ENCODE assay signal across 8 cellular contexts in the genomic region with DNA sequence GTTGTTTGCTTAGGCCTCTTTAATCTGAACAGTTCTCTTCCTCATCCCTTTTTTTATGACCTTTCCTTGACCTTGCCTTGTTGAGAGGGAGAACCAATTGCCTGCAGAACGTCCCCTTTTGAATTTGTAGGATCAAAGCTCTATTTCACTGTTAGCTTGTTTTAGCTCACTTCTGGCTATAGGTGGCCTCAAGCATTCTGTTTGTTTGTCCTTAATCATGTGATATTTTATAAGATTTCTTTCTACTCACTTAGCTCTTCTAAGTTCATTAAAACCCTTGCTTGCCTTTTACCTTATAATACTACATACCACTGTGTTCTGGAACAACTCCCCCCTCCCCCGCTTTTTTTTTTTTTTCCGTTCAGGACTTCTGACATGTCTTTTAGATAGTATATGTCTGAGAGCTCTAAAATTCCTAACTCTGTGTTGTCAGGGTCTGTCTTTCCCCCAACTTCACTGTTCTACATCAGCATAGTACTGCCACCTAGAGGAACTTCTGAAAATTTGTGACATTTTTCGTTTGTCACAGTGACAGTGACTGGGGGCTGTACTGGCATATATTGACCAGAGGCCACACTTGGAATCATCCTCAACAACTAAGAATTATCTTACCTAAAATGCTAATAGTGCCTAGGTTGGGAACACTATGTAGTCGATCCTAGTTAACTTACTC.
A peak's percentile ranks its signal among the peaks of the same experiment; 100 is the strongest.
DNase-seq lines count a peak whose midpoint lies in the region; ATAC-seq and TF ChIP-seq lines count a peak whose summit lies in the region.

No MANE protein-coding gene starts in this region.

- H3K27me3 Mint-ChIP-seq in activated naive CD8-positive, alpha-beta T cell treated with anti-CD3 and anti-CD28 coated beads, Interleukin-2, amount 10 ng/mL, durations not matched to agents 7 days and 5 days: peaks cover 2% of the 10 kb centered on the region
- peaks cover 10% of the 10 kb centered on the region for H3K27me3 Mint-ChIP-seq in activated naive CD8-positive, alpha-beta T cell treated with anti-CD3 and anti-CD28 coated beads for 36 hours
- H3K27me3 Mint-ChIP-seq in endothelial cell (ENCODE audit: unreplicated experiment) (peaks cover 4% of the 10 kb centered on the region), osteocyte (ENCODE audit: unreplicated experiment) (no peaks in the 10 kb centered on the region)

- no peaks in the 10 kb centered on the region for H3K9me3 ChIP-seq in OCI-LY7 (ENCODE audit: low read length)

- POLR2A ChIA-PET in activated naive CD8-positive, alpha-beta T cell treated with anti-CD3 and anti-CD28 coated beads, Interleukin-2, amount 10 ng/mL, durations not matched to agents 7 days and 5 days (lab: Charles Lee): no interaction called here
- POLR2A ChIA-PET in OCI-LY7 (lab: Charles Lee): interaction anchor here (0.5 to 1.6 kb wide), 14 partner anchors 8 to 368 kb away, joined by 3 to 8 read pairs (median 4); no protein-coding TSS in a partner anchor

- H3K4me3 ChIP-seq in OCI-LY7 (ENCODE audit: low read depth, low read length, poor library complexity, severe bottlenecking): no peak overlapping the region

- no peaks in the 10 kb centered on the region for H3K4me1 Mint-ChIP-seq in activated naive CD8-positive, alpha-beta T cell treated with anti-CD3 and anti-CD28 coated beads, Interleukin-2, amount 10 ng/mL, durations not matched to agents 7 days and 5 days
- H3K4me1 Mint-ChIP-seq in activated naive CD8-positive, alpha-beta T cell treated with anti-CD3 and anti-CD28 coated beads for 36 hours: no peaks in the 10 kb centered on the region
- H3K4me1 Mint-ChIP-seq in endothelial cell (ENCODE audit: unreplicated experiment) (peaks cover 14% of the 10 kb centered on the region), osteocyte (ENCODE audit: unreplicated experiment) (peaks cover 4% of the 10 kb centered on the region)

- H4K20me1 ChIP-seq in OCI-LY7 (ENCODE audit: insufficient read depth, low read length): no peaks in the 10 kb centered on the region

- H3K4me3 Mint-ChIP-seq in activated naive CD8-positive, alpha-beta T cell treated with anti-CD3 and anti-CD28 coated beads, Interleukin-2, amount 10 ng/mL, durations not matched to agents 7 days and 5 days: no peak overlapping the region
- H3K4me3 Mint-ChIP-seq in activated naive CD8-positive, alpha-beta T cell treated with anti-CD3 and anti-CD28 coated beads for 36 hours: no peak overlapping the region
- H3K4me3 Mint-ChIP-seq in endothelial cell (ENCODE audit: unreplicated experiment) (no peak overlapping the region), osteocyte (ENCODE audit: unreplicated experiment) (no peak overlapping the region)

- H3K4me1 ChIP-seq in OCI-LY7 (ENCODE audit: insufficient read depth, low read length, poor library complexity, severe bottlenecking): no peaks in the 10 kb centered on the region

- H3K9me3 Mint-ChIP-seq in activated naive CD8-positive, alpha-beta T cell treated with anti-CD3 and anti-CD28 coated beads, Interleukin-2, amount 10 ng/mL, durations not matched to agents 7 days and 5 days: no peaks in the 10 kb centered on the region
- H3K9me3 Mint-ChIP-seq in activated naive CD8-positive, alpha-beta T cell treated with anti-CD3 and anti-CD28 coated beads for 36 hours: no peaks in the 10 kb centered on the region
- H3K9me3 Mint-ChIP-seq in endothelial cell (ENCODE audit: unreplicated experiment) (no peaks in the 10 kb centered on the region), osteocyte (ENCODE audit: unreplicated experiment) (no peaks in the 10 kb centered on the region)

- TF ChIP-seq CTCF in OCI-LY7 (conservative IDR thresholded peaks at IDR 0.05; ENCODE audit: low read length) (peak; percentile 83), endothelial cell (IDR thresholded peaks at IDR 0.05; ENCODE audit: unreplicated experiment) (peak; percentile 80), osteocyte (IDR thresholded peaks at IDR 0.05) (peak; percentile 65)

- H2AFZ ChIP-seq in OCI-LY7 (ENCODE audit: low read length): peak overlapping the region; percentile 66; the same call in 1 of the 2 replicates

- BruUV-seq in OCI-LY7 (replicated peaks; lab: Mats Ljungman, UMichigan): no TSS peak

- intact Hi-C loops in OCI-LY7 (cut with micrococcal nuclease; ENCODE audit: unreplicated experiment): loop anchor here (2.0 to 10.0 kb wide), 6 partner anchors 243 to 691 kb away; no protein-coding TSS in a partner anchor

- H3K9me2 ChIP-seq in OCI-LY7 (ENCODE audit: insufficient read depth, low read length): no peaks in the 10 kb centered on the region

- H3K79me2 ChIP-seq in OCI-LY7 (ENCODE audit: insufficient read depth, low read depth, low read length): no peaks in the 10 kb centered on the region

- no peaks in the 10 kb centered on the region for H3K36me3 Mint-ChIP-seq in activated naive CD8-positive, alpha-beta T cell treated with anti-CD3 and anti-CD28 coated beads, Interleukin-2, amount 10 ng/mL, durations not matched to agents 7 days and 5 days
- no peaks in the 10 kb centered on the region for H3K36me3 Mint-ChIP-seq in activated naive CD8-positive, alpha-beta T cell treated with anti-CD3 and anti-CD28 coated beads for 36 hours
- H3K36me3 Mint-ChIP-seq in endothelial cell (ENCODE audit: low read depth, unreplicated experiment): no peaks in the 10 kb centered on the region
- no peaks in the 10 kb centered on the region for H3K36me3 Mint-ChIP-seq in osteocyte (ENCODE audit: unreplicated experiment)

- CTCF ChIA-PET in OCI-LY7 (lab: Charles Lee; ENCODE audit: unreplicated experiment): interaction anchor here (0.5 to 1.0 kb wide), 5 partner anchors 117 to 660 kb away, joined by 3 to 6 read pairs (median 3); no protein-coding TSS in a partner anchor

- no peaks in the 10 kb centered on the region for H3K36me3 ChIP-seq in OCI-LY7 (ENCODE audit: insufficient read depth, low read length)

- H3K4me2 ChIP-seq in OCI-LY7 (ENCODE audit: low read length): no peak overlapping the region

- no peak overlapping the region for H3K27ac Mint-ChIP-seq in activated naive CD8-positive, alpha-beta T cell treated with anti-CD3 and anti-CD28 coated beads, Interleukin-2, amount 10 ng/mL, durations not matched to agents 7 days and 5 days
- H3K27ac Mint-ChIP-seq in activated naive CD8-positive, alpha-beta T cell treated with anti-CD3 and anti-CD28 coated beads for 36 hours: no peak overlapping the region
- peak overlapping the region; percentile 74 for H3K27ac Mint-ChIP-seq in endothelial cell (ENCODE audit: unreplicated experiment)
- no peak overlapping the region for H3K27ac Mint-ChIP-seq in osteocyte (ENCODE audit: unreplicated experiment)

- peak; percentile 54 for ATAC-seq in activated naive CD8-positive, alpha-beta T cell treated with anti-CD3 and anti-CD28 coated beads, Interleukin-2, amount 10 ng/mL, durations not matched to agents 7 days and 5 days (ENCODE audit: low read depth)
- ATAC-seq in HG02885 (IDR thresholded peaks at IDR 0.05; ENCODE audit: poor library complexity, unreplicated experiment) (peak; percentile 67), GM19324 (IDR thresholded peaks at IDR 0.05; ENCODE audit: low FRiP score, unreplicated experiment) (no peak)

- DNase-seq in activated naive CD8-positive, alpha-beta T cell treated with anti-CD3 and anti-CD28 coated beads, Interleukin-2, amount 10 ng/mL, durations not matched to agents 7 days and 5 days: no peak
- DNase-seq in activated naive CD8-positive, alpha-beta T cell treated with anti-CD3 and anti-CD28 coated beads for 36 hours: no peak
- DNase-seq in OCI-LY7 (ENCODE audit: low spot score) (peak; percentile 65), endothelial cell (ENCODE audit: low spot score) (no peak), osteocyte (ENCODE audit: extremely low spot score, unreplicated experiment) (no peak)
- no peak for DNase-seq in activated CD4-positive, CD25-positive, alpha-beta regulatory T cell treated with anti-CD3 and anti-CD28 coated beads, Interleukin-2, amount 50 U/mL, for 72 hours

- no peak overlapping the region for H3K27ac ChIP-seq in OCI-LY7 (ENCODE audit: low read depth, low read length, poor library complexity, severe bottlenecking)
